In the genomic region with DNA sequence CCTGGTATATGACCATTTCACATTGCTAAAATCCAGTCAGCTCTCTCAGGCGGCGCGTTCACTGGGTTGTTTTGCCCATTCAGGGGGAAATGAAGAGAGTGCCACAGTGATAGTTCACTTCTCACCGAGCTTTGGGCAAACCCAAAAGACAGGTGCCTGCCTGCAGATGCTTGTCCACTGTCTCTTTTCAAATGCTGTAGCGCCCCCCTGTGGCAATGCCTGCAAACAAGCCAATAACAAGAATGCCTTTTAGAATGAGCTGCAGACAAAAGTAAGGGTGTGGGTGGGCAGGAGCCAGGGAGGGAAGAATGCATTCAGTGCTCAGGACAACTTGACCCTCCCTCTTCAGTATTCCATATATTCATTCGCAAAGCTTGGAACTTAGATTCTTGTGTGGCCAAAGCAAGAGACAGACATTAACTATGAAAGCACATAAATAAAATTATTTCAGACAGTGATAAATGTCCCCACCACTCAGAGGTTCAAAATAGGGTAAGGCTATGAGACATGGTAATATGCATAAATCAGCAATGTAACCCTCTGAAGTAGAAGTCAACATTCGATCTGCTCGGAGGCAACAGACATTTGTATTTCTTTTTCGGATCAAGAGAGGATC, we compare ENCODE assay signal across 8 cellular contexts.
DNase-seq lines count a peak whose midpoint lies in the region; ATAC-seq and TF ChIP-seq lines count a peak whose summit lies in the region.

No MANE protein-coding gene starts in this region.

- H3K36me3 Mint-ChIP-seq in GM23338 (ENCODE audit: low read depth), result no peaks in the 10 kb centered on the region

- no peaks in the 10 kb centered on the region; the same call in 2 of the 3 replicates for H3K9me3 Mint-ChIP-seq in GM23338

- peak; percentile 92 for ATAC-seq in GM23338

- H3F3A ChIP-seq in GM23338 (replicated peaks; ENCODE audit: low read depth), result 0 out of 2 replicates have a peak, but pooled peaks cover 3% of the 10 kb centered on the region

- no peak overlapping the region for H3K4me3 Mint-ChIP-seq in GM23338

- H2AFZ ChIP-seq in GM23338, result no peak overlapping the region

- no peaks in the 10 kb centered on the region for H3K36me3 ChIP-seq in GM23338 (ENCODE audit: insufficient read depth)

- H3K9me2 ChIP-seq in GM23338 (ENCODE audit: insufficient read depth), result no peaks in the 10 kb centered on the region

- peaks cover 33% of the 10 kb centered on the region for H3K4me1 Mint-ChIP-seq in GM23338

- H3K27ac Mint-ChIP-seq in GM23338, result no peak overlapping the region

- H3K4me3 ChIP-seq in AG10803 (ENCODE audit: low read length) (peak overlapping the region; percentile 4), GM23338 (no peak overlapping the region), fibroblast of villous mesenchyme (ENCODE audit: low read depth, low read length) (no peak overlapping the region)

- no peaks in the 10 kb centered on the region for H3K27me3 ChIP-seq in GM23338 (ENCODE audit: insufficient read depth)

- TF ChIP-seq CTCF in AG10803 (conservative IDR thresholded peaks at IDR 0.05; ENCODE audit: low read length) (peak; percentile 87), GM23338 (conservative IDR thresholded peaks at IDR 0.05; ENCODE audit: low read depth in 2 of 2) (peak; percentile 98), fibroblast of villous mesenchyme (IDR thresholded peaks at IDR 0.05; ENCODE audit: insufficient read depth, low read depth, low read length) (peak; percentile 81)

- peaks cover 27% of the 10 kb centered on the region; the same call in 1 of the 2 replicates for H3K79me2 ChIP-seq in GM23338 (replicated peaks; ENCODE audit: insufficient read depth)

- no peaks in the 10 kb centered on the region for H3K27me3 Mint-ChIP-seq in GM23338 (ENCODE audit: insufficient read depth, low read depth, poor library complexity)

- H3K4me2 ChIP-seq in GM23338, result no peak overlapping the region

- peak overlapping the region; percentile 35; the same call in 1 of the 2 replicates for H3K27ac ChIP-seq in GM23338 (ENCODE audit: low read depth)

- no peaks in the 10 kb centered on the region for H4K20me1 ChIP-seq in GM23338 (replicated peaks; ENCODE audit: insufficient read depth)

- DNase-seq in AG10803 (ENCODE audit: low read depth), result peak; percentile 83
- DNase-seq in GM23338 (ENCODE audit: low spot score), result peak; percentile 96
- peak; percentile 89 for DNase-seq in NCI-H69 (lab: John Stamatoyannopoulos, UW)
- peak; percentile 23 to 48 (median 31) for DNase-seq in activated CD8-positive, alpha-beta memory T cell treated with anti-CD3 and anti-CD28 coated beads for 48 hours (ENCODE audit: low read depth in 2 of 3, low spot score in 2 of 3)
- DNase-seq in fibroblast of villous mesenchyme (ENCODE audit: low read depth), result peak; percentile 88
- DNase-seq in nucleus accumbens (lab: John Stamatoyannopoulos, UW), result peak in 46 of 56 donors; percentile 8 to 81 (median 36)
- DNase-seq in ureter (ENCODE audit: low spot score), result peak; percentile 63
- DNase-seq in cerebellum (ENCODE audit: low spot score), result no peak

- peaks cover 26% of the 10 kb centered on the region for H3K4me1 ChIP-seq in GM23338 (ENCODE audit: insufficient read depth)

TF ChIP-seq in GM23338, 12 proteins besides CTCF, POLR2A, EP300 and RAD21 (continues in another document):
- TF ChIP-seq ZNF331 (CRISPR knock-in tag; IDR thresholded peaks at IDR 0.05; ENCODE audit: low read depth), result no peak
- TF ChIP-seq EZH2phosphoT487 (IDR thresholded peaks at IDR 0.05; ENCODE audit: unreplicated experiment), result no peak
- TF ChIP-seq REST (IDR thresholded peaks at IDR 0.05; ENCODE audit: unreplicated experiment), result no peak
- no peak for TF ChIP-seq ZNF462 (CRISPR knock-in tag; IDR thresholded peaks at IDR 0.05)
- TF ChIP-seq POLR2AphosphoS5 (IDR thresholded peaks at IDR 0.05; ENCODE audit: low read depth), result no peak
- no peak for TF ChIP-seq ZNF114 (CRISPR knock-in tag; IDR thresholded peaks at IDR 0.05)
- TF ChIP-seq CREB1 (CRISPR knock-in tag; IDR thresholded peaks at IDR 0.05; ENCODE audit: low read depth), result no peak
- no peak for TF ChIP-seq NANOG (IDR thresholded peaks at IDR 0.05; ENCODE audit: borderline replicate concordance)
- TF ChIP-seq JUNB (IDR thresholded peaks at IDR 0.05; ENCODE audit: unreplicated experiment), result no peak
